Comparison of ENCODE assay signal across 29 cellular contexts in the genomic region with DNA sequence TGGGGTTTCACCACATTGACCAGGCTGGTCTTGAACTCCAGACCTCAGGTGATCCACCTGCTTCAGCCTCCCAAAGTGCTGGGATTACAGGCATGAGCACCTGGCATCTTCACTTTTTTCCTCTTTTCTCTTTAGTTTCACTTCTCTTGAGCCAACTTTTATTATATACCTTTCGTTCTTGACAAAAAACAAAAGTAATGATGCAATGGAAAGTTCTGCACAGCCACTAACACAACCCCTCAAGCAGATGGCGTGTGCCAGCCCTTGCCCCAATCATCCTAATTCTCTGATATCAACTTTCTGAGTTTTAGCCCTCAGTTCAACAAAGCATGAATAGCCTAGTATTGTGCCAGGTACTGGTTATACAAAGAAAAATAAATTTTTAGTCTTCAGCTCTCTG.
"Had no signal": no experiment of that assay in that cellular context is flagged by ENCODE, and none has a peak within 500 bp of the region (broad histone marks: within the 10 kb centered on the region; RNA-seq: fewer than 3 reads in every experiment).

No MANE protein-coding gene starts in this region.

- H3K9me3 Mint-ChIP-seq: activated CD4-positive, alpha-beta T cell treated with anti-CD3 and anti-CD28 coated beads, Interleukin-2, amount 10 ng/mL, durations not matched to agents 24 days and 14 days; activated CD8-positive, alpha-beta T cell treated with anti-CD3 and anti-CD28 coated beads for 36 hours; activated naive CD8-positive, alpha-beta T cell treated with anti-CD3 and anti-CD28 coated beads, Interleukin-2, amount 10 ng/mL, durations not matched to agents 7 days and 5 days had no signal

- H3K9me3 ChIP-seq: gastrocnemius medialis, upper lobe of left lung, vagina had no signal

- H2AFZ ChIP-seq: hepatocyte, parathyroid adenoma had no signal

- H3K4me1 ChIP-seq: ascending aorta, gastrocnemius medialis, parathyroid adenoma, upper lobe of left lung, vagina had no signal

- H3K4me3 ChIP-seq: ascending aorta, cardiac muscle cell, coronary artery, dorsolateral prefrontal cortex, gastrocnemius medialis, hepatocyte, upper lobe of left lung, vagina had no signal

- H3K27ac Mint-ChIP-seq: activated CD4-positive, alpha-beta T cell treated with anti-CD3 and anti-CD28 coated beads, Interleukin-2, amount 10 ng/mL, durations not matched to agents 24 days and 14 days; activated CD8-positive, alpha-beta T cell treated with anti-CD3 and anti-CD28 coated beads for 36 hours; activated naive CD8-positive, alpha-beta T cell treated with anti-CD3 and anti-CD28 coated beads, Interleukin-2, amount 10 ng/mL, durations not matched to agents 7 days and 5 days; brain had no signal

- DNase-seq: activated CD4-positive, alpha-beta T cell treated with anti-CD3 and anti-CD28 coated beads, Interleukin-2, amount 10 ng/mL, durations not matched to agents 24 days and 14 days; activated CD4-positive, CD25-positive, alpha-beta regulatory T cell treated with anti-CD3 and anti-CD28 coated beads, Interleukin-2, amount 50 U/mL, for 72 hours; activated CD8-positive, alpha-beta T cell treated with anti-CD3 and anti-CD28 coated beads for 36 hours; activated effector memory CD4-positive, alpha-beta T cell treated with Interleukin-2 at 50 U/mL for 16 hours; activated naive CD4-positive, alpha-beta T cell treated with Interleukin-2 at 50 U/mL for 16 hours; activated naive CD8-positive, alpha-beta T cell treated with anti-CD3 and anti-CD28 coated beads, Interleukin-2, amount 10 ng/mL, durations not matched to agents 7 days and 5 days; activated T-cell treated with anti-CD3 and anti-CD28 coated beads, Interleukin-2, amount 50 U/mL, for 48 hours; cerebellar nuclear complex; dorsolateral prefrontal cortex; effector memory CD4-positive, alpha-beta T cell; left cardiac atrium; left ventricle myocardium superior; occipital lobe; right cardiac atrium; stimulated activated CD4-positive, alpha-beta T cell treated with anti-CD3 and anti-CD28 coated beads, Interleukin-15, amount 100 ng/mL, for 24 hours; stimulated activated naive CD8-positive, alpha-beta T cell treated with anti-CD3 and anti-CD28 coated beads, Interleukin-15, Interleukin-2, amounts not matched to agents 100 U/mL and 50 U/mL, for 24 hours; substantia nigra; T-helper 9 cell; upper lobe of left lung had no signal

- H3K27me3 Mint-ChIP-seq: activated CD4-positive, alpha-beta T cell treated with anti-CD3 and anti-CD28 coated beads, Interleukin-2, amount 10 ng/mL, durations not matched to agents 24 days and 14 days; activated CD8-positive, alpha-beta T cell treated with anti-CD3 and anti-CD28 coated beads for 36 hours; activated naive CD8-positive, alpha-beta T cell treated with anti-CD3 and anti-CD28 coated beads, Interleukin-2, amount 10 ng/mL, durations not matched to agents 7 days and 5 days; brain had no signal

- H3K4me3 Mint-ChIP-seq: activated CD4-positive, alpha-beta T cell treated with anti-CD3 and anti-CD28 coated beads, Interleukin-2, amount 10 ng/mL, durations not matched to agents 24 days and 14 days; activated CD8-positive, alpha-beta T cell treated with anti-CD3 and anti-CD28 coated beads for 36 hours; activated naive CD8-positive, alpha-beta T cell treated with anti-CD3 and anti-CD28 coated beads, Interleukin-2, amount 10 ng/mL, durations not matched to agents 7 days and 5 days; brain; neural crest cell had no signal

- ATAC-seq: activated CD8-positive, alpha-beta T cell treated with anti-CD3 and anti-CD28 coated beads for 36 hours; left cardiac atrium; left ventricle myocardium superior; right cardiac atrium; stimulated activated naive CD8-positive, alpha-beta T cell treated with anti-CD3 and anti-CD28 coated beads, Interleukin-15, Interleukin-2, amounts not matched to agents 100 U/mL and 50 U/mL, for 24 hours had no signal

- H3K9ac ChIP-seq: parathyroid adenoma had no signal

- H3K79me2 ChIP-seq: hepatocyte had no signal

- H3K36me3 ChIP-seq: ascending aorta, cardiac muscle cell, gastrocnemius medialis, upper lobe of left lung, vagina had no signal

- H3K27me3 ChIP-seq: ascending aorta, cardiac muscle cell, dorsolateral prefrontal cortex, gastrocnemius medialis, hepatocyte, upper lobe of left lung, vagina had no signal

- H3K27ac ChIP-seq: ascending aorta, cardiac muscle cell, coronary artery, dorsolateral prefrontal cortex, hepatocyte, parathyroid adenoma, upper lobe of left lung, vagina, VCaP had no signal

- H3K4me2 ChIP-seq: hepatocyte had no signal
